Comparison of ENCODE assay signal across 1 cellular context in the genomic region with DNA sequence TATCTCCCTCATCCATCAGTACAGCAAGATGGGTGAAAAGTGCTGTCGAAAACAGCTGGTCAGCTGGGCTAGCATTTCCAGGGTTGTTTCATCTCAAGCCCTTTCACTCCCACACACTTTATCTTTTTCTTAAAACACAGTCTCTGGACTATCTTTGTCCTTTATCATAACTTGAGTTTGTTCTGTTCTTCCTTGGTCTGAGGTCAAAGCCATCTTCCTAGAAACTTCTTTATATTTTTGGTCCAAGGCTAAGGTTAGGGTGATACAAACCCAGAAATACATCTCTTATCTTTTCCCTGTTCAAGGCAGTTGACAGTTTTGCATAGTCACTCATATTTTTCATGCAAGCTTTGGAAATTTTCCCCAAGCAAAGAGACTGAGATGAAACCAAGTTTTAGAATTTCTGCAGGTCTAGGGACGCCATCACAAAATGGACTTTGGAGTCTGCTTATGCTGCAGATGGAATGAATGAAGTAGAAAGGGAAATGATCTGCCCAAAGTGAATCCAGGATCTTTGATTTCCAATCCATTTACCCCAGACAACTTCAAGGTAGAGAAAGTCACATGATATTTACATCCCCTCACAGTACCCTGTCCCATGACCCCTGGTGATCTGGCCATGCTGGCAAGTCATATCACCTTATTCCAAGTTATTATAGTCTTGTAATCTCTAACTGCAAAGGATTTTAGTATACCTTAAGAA.
TF ChIP-seq lines count a peak whose summit lies in the region.

No MANE protein-coding gene starts in this region.

TF ChIP-seq in K562, 482 proteins besides CTCF, POLR2A, EP300 and RAD21 (continued from another document and continues in another):
- TF ChIP-seq FOXA3 (CRISPR knock-in tag; conservative IDR thresholded peaks at IDR 0.05 in 1 of 2, IDR thresholded peaks at IDR 0.05 in 1 of 2): no peak
- TF ChIP-seq TCF7 (IDR thresholded peaks at IDR 0.05; ENCODE audit: borderline replicate concordance): no peak; the same call in 1 of the 2 replicates
- peak; percentile 53; the same call in 1 of the 2 replicates for TF ChIP-seq TFAP4 (CRISPR knock-in tag; IDR thresholded peaks at IDR 0.05; ENCODE audit: borderline replicate concordance)
- no peak for TF ChIP-seq ZNF311 (CRISPR knock-in tag; IDR thresholded peaks at IDR 0.05)
- TF ChIP-seq, protein P1, sequence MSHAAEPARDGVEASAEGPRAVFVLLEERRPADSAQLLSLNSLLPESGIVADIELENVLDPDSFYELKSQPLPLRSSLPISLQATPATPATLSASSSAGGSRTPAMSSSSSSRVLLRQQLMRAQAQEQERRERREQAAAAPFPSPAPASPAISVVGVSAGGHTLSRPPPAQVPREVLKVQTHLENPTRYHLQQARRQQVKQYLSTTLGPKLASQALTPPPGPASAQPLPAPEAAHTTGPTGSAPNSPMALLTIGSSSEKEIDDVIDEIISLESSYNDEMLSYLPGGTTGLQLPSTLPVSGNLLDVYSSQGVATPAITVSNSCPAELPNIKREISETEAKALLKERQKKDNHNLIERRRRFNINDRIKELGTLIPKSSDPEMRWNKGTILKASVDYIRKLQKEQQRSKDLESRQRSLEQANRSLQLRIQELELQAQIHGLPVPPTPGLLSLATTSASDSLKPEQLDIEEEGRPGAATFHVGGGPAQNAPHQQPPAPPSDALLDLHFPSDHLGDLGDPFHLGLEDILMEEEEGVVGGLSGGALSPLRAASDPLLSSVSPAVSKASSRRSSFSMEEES (CRISPR knock-in tag; IDR thresholded peaks at IDR 0.05): peak; percentile 82
- peak; percentile 97 for TF ChIP-seq CTBP1 (IDR thresholded peaks at IDR 0.05; ENCODE audit: borderline replicate concordance)
- no peak; the same call in 1 of the 2 replicates for TF ChIP-seq MTA2 (IDR thresholded peaks at IDR 0.05; ENCODE audit: low read depth)
- no peak for TF ChIP-seq STAG1 (CRISPR knock-in tag; IDR thresholded peaks at IDR 0.05; ENCODE audit: borderline replicate concordance)
- no peak for TF ChIP-seq RNF219 (CRISPR knock-in tag; IDR thresholded peaks at IDR 0.05)
- TF ChIP-seq, protein P2, sequence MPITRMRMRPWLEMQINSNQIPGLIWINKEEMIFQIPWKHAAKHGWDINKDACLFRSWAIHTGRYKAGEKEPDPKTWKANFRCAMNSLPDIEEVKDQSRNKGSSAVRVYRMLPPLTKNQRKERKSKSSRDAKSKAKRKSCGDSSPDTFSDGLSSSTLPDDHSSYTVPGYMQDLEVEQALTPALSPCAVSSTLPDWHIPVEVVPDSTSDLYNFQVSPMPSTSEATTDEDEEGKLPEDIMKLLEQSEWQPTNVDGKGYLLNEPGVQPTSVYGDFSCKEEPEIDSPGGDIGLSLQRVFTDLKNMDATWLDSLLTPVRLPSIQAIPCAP (CRISPR knock-in tag; IDR thresholded peaks at IDR 0.05; ENCODE audit: borderline replicate concordance): no peak
- TF ChIP-seq GABPB2 (CRISPR knock-in tag; conservative IDR thresholded peaks at IDR 0.05): no peak
- no peak for TF ChIP-seq ZNF551 (CRISPR knock-in tag; IDR thresholded peaks at IDR 0.05)
- peak; percentile 45 for TF ChIP-seq HMBOX1 (IDR thresholded peaks at IDR 0.05)
- no peak for TF ChIP-seq NFIX (CRISPR knock-in tag; IDR thresholded peaks at IDR 0.05; ENCODE audit: low read depth)
- TF ChIP-seq ZNF384 (IDR thresholded peaks at IDR 0.05; ENCODE audit: low read depth, low read length): no peak
- TF ChIP-seq SMAD3 (CRISPR knock-in tag; conservative IDR thresholded peaks at IDR 0.05): peak; percentile 34; the same call in 1 of the 2 replicates
- TF ChIP-seq ZNF696 (CRISPR knock-in tag; conservative IDR thresholded peaks at IDR 0.05): no peak
- peak; percentile 86 for TF ChIP-seq SMARCE1 (IDR thresholded peaks at IDR 0.05)
- no peak for TF ChIP-seq DEAF1 (CRISPR knock-in tag; IDR thresholded peaks at IDR 0.05)
- TF ChIP-seq NFRKB (IDR thresholded peaks at IDR 0.05; ENCODE audit: low read depth): 0 out of 2 replicates have a peak, but pooled peaks have one; percentile 22
- TF ChIP-seq ZNF12 (CRISPR knock-in tag; IDR thresholded peaks at IDR 0.05): no peak
- no peak for TF ChIP-seq ZNF3 (CRISPR knock-in tag; IDR thresholded peaks at IDR 0.05)
- TF ChIP-seq PHF20 (IDR thresholded peaks at IDR 0.05; ENCODE audit: partially characterized antibody): no peak
- peak; percentile 52 for TF ChIP-seq HDAC3 (IDR thresholded peaks at IDR 0.05; ENCODE audit: borderline replicate concordance, partially characterized antibody)
- TF ChIP-seq TCF7L2 (IDR thresholded peaks at IDR 0.05; ENCODE audit: low read depth, low read length): no peak
- TF ChIP-seq ZNF232 (CRISPR knock-in tag; IDR thresholded peaks at IDR 0.05): no peak
- no peak for TF ChIP-seq PHB2 (IDR thresholded peaks at IDR 0.05; ENCODE audit: low read depth)
- no peak for TF ChIP-seq PTBP1 (IDR thresholded peaks at IDR 0.05; ENCODE audit: low read depth, low read length)
- TF ChIP-seq ZNF253 (CRISPR knock-in tag; conservative IDR thresholded peaks at IDR 0.05): no peak
- TF ChIP-seq RFX1 (IDR thresholded peaks at IDR 0.05): no peak
- no peak for TF ChIP-seq LARP7 (IDR thresholded peaks at IDR 0.05)
- no peak for TF ChIP-seq ELK1 (CRISPR knock-in tag; IDR thresholded peaks at IDR 0.05)
- TF ChIP-seq, protein P3, sequence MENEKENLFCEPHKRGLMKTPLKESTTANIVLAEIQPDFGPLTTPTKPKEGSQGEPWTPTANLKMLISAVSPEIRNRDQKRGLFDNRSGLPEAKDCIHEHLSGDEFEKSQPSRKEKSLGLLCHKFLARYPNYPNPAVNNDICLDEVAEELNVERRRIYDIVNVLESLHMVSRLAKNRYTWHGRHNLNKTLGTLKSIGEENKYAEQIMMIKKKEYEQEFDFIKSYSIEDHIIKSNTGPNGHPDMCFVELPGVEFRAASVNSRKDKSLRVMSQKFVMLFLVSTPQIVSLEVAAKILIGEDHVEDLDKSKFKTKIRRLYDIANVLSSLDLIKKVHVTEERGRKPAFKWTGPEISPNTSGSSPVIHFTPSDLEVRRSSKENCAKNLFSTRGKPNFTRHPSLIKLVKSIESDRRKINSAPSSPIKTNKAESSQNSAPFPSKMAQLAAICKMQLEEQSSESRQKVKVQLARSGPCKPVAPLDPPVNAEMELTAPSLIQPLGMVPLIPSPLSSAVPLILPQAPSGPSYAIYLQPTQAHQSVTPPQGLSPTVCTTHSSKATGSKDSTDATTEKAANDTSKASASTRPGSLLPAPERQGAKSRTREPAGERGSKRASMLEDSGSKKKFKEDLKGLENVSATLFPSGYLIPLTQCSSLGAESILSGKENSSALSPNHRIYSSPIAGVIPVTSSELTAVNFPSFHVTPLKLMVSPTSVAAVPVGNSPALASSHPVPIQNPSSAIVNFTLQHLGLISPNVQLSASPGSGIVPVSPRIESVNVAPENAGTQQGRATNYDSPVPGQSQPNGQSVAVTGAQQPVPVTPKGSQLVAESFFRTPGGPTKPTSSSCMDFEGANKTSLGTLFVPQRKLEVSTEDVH (IDR thresholded peaks at IDR 0.05; ENCODE audit: low read depth, partially characterized antibody): no peak
- TF ChIP-seq, protein P4, sequence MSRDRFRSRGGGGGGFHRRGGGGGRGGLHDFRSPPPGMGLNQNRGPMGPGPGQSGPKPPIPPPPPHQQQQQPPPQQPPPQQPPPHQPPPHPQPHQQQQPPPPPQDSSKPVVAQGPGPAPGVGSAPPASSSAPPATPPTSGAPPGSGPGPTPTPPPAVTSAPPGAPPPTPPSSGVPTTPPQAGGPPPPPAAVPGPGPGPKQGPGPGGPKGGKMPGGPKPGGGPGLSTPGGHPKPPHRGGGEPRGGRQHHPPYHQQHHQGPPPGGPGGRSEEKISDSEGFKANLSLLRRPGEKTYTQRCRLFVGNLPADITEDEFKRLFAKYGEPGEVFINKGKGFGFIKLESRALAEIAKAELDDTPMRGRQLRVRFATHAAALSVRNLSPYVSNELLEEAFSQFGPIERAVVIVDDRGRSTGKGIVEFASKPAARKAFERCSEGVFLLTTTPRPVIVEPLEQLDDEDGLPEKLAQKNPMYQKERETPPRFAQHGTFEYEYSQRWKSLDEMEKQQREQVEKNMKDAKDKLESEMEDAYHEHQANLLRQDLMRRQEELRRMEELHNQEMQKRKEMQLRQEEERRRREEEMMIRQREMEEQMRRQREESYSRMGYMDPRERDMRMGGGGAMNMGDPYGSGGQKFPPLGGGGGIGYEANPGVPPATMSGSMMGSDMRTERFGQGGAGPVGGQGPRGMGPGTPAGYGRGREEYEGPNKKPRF (IDR thresholded peaks at IDR 0.05; ENCODE audit: low read depth, low read length): no peak
- no peak for TF ChIP-seq SMAD1 (IDR thresholded peaks at IDR 0.05; ENCODE audit: low read depth, low read length, partially characterized antibody)
- no peak for TF ChIP-seq ZBTB8A (IDR thresholded peaks at IDR 0.05; ENCODE audit: partially characterized antibody)
- TF ChIP-seq RFX7 (CRISPR knock-in tag; IDR thresholded peaks at IDR 0.05): no peak
- TF ChIP-seq, protein P5, sequence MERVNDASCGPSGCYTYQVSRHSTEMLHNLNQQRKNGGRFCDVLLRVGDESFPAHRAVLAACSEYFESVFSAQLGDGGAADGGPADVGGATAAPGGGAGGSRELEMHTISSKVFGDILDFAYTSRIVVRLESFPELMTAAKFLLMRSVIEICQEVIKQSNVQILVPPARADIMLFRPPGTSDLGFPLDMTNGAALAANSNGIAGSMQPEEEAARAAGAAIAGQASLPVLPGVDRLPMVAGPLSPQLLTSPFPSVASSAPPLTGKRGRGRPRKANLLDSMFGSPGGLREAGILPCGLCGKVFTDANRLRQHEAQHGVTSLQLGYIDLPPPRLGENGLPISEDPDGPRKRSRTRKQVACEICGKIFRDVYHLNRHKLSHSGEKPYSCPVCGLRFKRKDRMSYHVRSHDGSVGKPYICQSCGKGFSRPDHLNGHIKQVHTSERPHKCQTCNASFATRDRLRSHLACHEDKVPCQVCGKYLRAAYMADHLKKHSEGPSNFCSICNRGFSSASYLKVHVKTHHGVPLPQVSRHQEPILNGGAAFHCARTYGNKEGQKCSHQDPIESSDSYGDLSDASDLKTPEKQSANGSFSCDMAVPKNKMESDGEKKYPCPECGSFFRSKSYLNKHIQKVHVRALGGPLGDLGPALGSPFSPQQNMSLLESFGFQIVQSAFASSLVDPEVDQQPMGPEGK (CRISPR knock-in tag; IDR thresholded peaks at IDR 0.05; ENCODE audit: borderline replicate concordance): no peak
- TF ChIP-seq CHCHD3 (CRISPR knock-in tag; IDR thresholded peaks at IDR 0.05): no peak
- TF ChIP-seq, protein P6, sequence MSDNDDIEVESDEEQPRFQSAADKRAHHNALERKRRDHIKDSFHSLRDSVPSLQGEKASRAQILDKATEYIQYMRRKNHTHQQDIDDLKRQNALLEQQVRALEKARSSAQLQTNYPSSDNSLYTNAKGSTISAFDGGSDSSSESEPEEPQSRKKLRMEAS (CRISPR knock-in tag; IDR thresholded peaks at IDR 0.05): no peak
- no peak for TF ChIP-seq RBM39 (optimal IDR thresholded peaks at IDR 0.05; ENCODE audit: low read depth, low read length)
- no peak for TF ChIP-seq PURB (CRISPR knock-in tag; IDR thresholded peaks at IDR 0.05; ENCODE audit: low read depth)
- no peak for TF ChIP-seq BMI1 (IDR thresholded peaks at IDR 0.05; ENCODE audit: low read length)
